In the genomic region with DNA sequence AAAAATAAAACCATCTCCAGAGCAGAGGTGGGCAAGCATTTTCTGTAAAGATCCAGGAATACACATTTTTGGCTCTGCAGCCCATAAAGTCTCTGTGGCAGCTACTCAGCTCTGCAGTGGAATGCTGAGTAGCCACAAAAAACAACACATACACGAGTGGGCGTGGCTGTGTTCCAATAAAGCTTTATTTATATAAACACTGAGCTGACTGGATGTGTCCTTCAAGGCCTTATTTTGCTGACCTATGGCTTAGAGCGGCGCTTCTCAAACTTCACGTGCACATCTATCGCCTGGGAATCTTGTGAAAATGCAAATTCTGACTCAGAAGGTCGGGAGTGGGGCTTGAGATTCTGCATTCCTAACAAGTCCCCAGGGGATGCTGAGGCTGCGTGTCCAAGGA, we compare ENCODE assay signal across 18 cellular contexts.
"Had no signal": no experiment of that assay in that cellular context is flagged by ENCODE, and none has a peak within 500 bp of the region (broad histone marks: within the 10 kb centered on the region; RNA-seq: fewer than 3 reads in every experiment).

No MANE protein-coding gene starts in this region.

- H2AFZ ChIP-seq: neural progenitor cell had no signal

- H3K9me3 ChIP-seq: esophagus muscularis mucosa, heart right ventricle, spleen, thoracic aorta, upper lobe of left lung had no signal

- H3K27me3 ChIP-seq: esophagus muscularis mucosa, heart right ventricle, neural progenitor cell, spleen, upper lobe of left lung had no signal

- H3K27ac ChIP-seq: dorsolateral prefrontal cortex, esophagus muscularis mucosa, heart right ventricle, neural progenitor cell, spleen, thoracic aorta, upper lobe of left lung had no signal

- DNase-seq: activated CD4-positive, alpha-beta memory T cell treated with anti-CD3 and anti-CD28 coated beads, Interleukin-2, amount 10 ng/mL, durations not matched to agents 7 days and 5 days; activated CD4-positive, alpha-beta T cell treated with anti-CD3 and anti-CD28 coated beads, Interleukin-2, amount 10 ng/mL, durations not matched to agents 24 days and 14 days; activated effector memory CD4-positive, alpha-beta T cell treated with anti-CD3 and anti-CD28 coated beads, Interleukin-2, amount 50 U/mL, for 16 hours; activated naive CD4-positive, alpha-beta T cell treated with anti-CD3 and anti-CD28 coated beads, Interleukin-2, amount 10 ng/mL, durations not matched to agents 7 days and 5 days; dorsolateral prefrontal cortex; effector memory CD8-positive, alpha-beta T cell; heart right ventricle; naive thymus-derived CD8-positive, alpha-beta T cell; retina; spleen; stimulated activated CD4-positive, alpha-beta T cell treated with anti-CD3 and anti-CD28 coated beads, Interleukin-4, amount 100 ng/mL, for 1 hour; stimulated activated naive CD4-positive, alpha-beta T cell; upper lobe of left lung had no signal

- H3K36me3 ChIP-seq: esophagus muscularis mucosa, heart right ventricle, neural progenitor cell, spleen, thoracic aorta, upper lobe of left lung had no signal

- ATAC-seq: activated CD4-positive, CD25-positive, alpha-beta regulatory T cell treated with anti-CD3 and anti-CD28 coated beads, Interleukin-2, amount 50 U/mL, for 24 hours; effector memory CD8-positive, alpha-beta T cell; heart right ventricle; naive thymus-derived CD8-positive, alpha-beta T cell had no signal

- H3K4me3 ChIP-seq: dorsolateral prefrontal cortex, esophagus muscularis mucosa, heart right ventricle, lung, neural progenitor cell, spleen, thoracic aorta, upper lobe of left lung had no signal

- H3K9ac ChIP-seq: neural progenitor cell had no signal

- H3K4me2 ChIP-seq: neural progenitor cell had no signal
